In the genomic region with DNA sequence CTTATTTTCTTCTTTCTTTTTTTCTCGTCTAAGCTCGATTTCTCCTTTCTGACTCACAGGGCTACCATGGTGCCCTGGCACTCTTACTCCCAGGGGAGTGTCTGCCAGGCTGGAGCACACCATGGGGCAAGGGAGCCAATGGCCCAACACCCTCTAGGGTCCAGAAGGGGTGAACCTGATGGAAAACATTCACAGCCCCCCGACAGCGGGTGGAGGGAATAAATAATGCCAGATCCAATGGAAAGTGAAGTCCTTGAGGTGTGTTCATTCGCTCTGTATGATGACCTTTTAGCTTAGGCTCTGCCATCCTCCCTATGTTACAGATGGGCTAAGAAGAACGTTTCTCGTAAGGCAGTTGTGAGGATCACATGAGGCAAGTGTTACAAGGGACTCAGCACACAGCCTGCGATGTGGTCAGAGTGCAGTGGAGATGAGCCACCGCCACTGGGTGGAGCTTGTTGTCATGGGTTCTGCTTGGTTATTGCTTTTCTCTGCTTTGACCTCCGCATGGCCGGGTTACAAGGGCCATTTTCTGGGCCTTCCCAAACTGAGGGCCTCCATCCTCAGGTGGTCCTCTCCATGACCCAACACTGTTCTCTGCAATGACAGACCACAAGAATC, we compare ENCODE assay signal across 9 cellular contexts. TPM values are rescaled to one million over a fixed set of nuclear protein-coding genes. Genes with fewer than 3 reads are reported as not detected.
DNase-seq lines count a peak whose midpoint lies in the region; ATAC-seq and TF ChIP-seq lines count a peak whose summit lies in the region.
"Had no signal": no experiment of that assay in that cellular context is flagged by ENCODE, and none has a peak within 500 bp of the region (broad histone marks: within the 10 kb centered on the region; RNA-seq: fewer than 3 reads in every experiment).

No MANE protein-coding gene starts in this region.

- no peaks in the 10 kb centered on the region for H3K79me1 ChIP-seq in mesendoderm (ENCODE audit: low read length)

- DNase-seq in HL-60 (ENCODE audit: low read depth in 1 of 2, low spot score in 1 of 2), result peak in 1 of 2 experiments; percentile 86
- DNase-seq in activated CD8-positive, alpha-beta memory T cell treated with anti-CD3 and anti-CD28 coated beads, Interleukin-2, amount 50 U/mL, for 48 hours, result peak; percentile 80
- DNase-seq in mesendoderm, result peak; percentile 73
- DNase-seq in uterus, result no peak
- DNase-seq in NCI-H446 (lab: John Stamatoyannopoulos, UW), result no peak
- no peak for DNase-seq in NCI-H2081 (lab: John Stamatoyannopoulos, UW)

- H3K4me3 ChIP-seq in HL-60 (replicated peaks; ENCODE audit: insufficient read depth, low read length), result no peak overlapping the region
- H3K4me3 ChIP-seq in mesendoderm (ENCODE audit: low read length), result no peak overlapping the region
- H3K4me3 ChIP-seq in uterus, result no peak overlapping the region
- H3K4me3 ChIP-seq: SK-N-MC had no signal

- H3K9ac ChIP-seq in mesendoderm (ENCODE audit: low read length), result no peak overlapping the region

- intact Hi-C loops in uterus (cut with DNase I; ENCODE audit: low total_unique reads), result no loop called here

- H4K5ac ChIP-seq in mesendoderm (ENCODE audit: low read length), result no peak overlapping the region

- TF ChIP-seq CTCF in HL-60 (IDR thresholded peaks at IDR 0.05; ENCODE audit: insufficient read depth, low read length) (no peak), uterus (IDR thresholded peaks at IDR 0.05) (no peak)

- H2AK5ac ChIP-seq in mesendoderm (ENCODE audit: low read length), result no peak overlapping the region

- H3K4me1 ChIP-seq in mesendoderm (ENCODE audit: control insufficient read depth, low read depth, low read length) (no peaks in the 10 kb centered on the region), uterus (no peaks in the 10 kb centered on the region)

- no peak for TF ChIP-seq POLR2A in uterus (IDR thresholded peaks at IDR 0.05)

- no peaks in the 10 kb centered on the region for H3K9me3 ChIP-seq in uterus

- H4K8ac ChIP-seq in mesendoderm (ENCODE audit: low read depth, low read length), result no peak overlapping the region

- H2BK5ac ChIP-seq in mesendoderm (ENCODE audit: low read length), result no peak overlapping the region

- no peak overlapping the region for H3K23ac ChIP-seq in mesendoderm (ENCODE audit: low read length)

- H3K27ac ChIP-seq in HL-60 (replicated peaks) (peak overlapping the region; percentile 44), mesendoderm (ENCODE audit: low read depth, low read length) (no peak overlapping the region), uterus (no peak overlapping the region)
- H3K27ac ChIP-seq: SK-N-MC had no signal

- WGBS in mesendoderm (ENCODE audit: extremely low coverage, insufficient coverage, low lambda C conversion rate), result no CpG with 5 or more reads among the region's 11 CpGs

- H3K36me3 ChIP-seq in mesendoderm (ENCODE audit: control insufficient read depth, insufficient read depth, low read length) (no peaks in the 10 kb centered on the region), uterus (no peaks in the 10 kb centered on the region)

- no peak overlapping the region for H2BK120ac ChIP-seq in mesendoderm (ENCODE audit: low read depth, low read length)

- H3K4me2 ChIP-seq in mesendoderm (ENCODE audit: low read length), result no peak overlapping the region

- H3K18ac ChIP-seq in mesendoderm (ENCODE audit: low read length), result no peak overlapping the region

- H3K79me2 ChIP-seq in mesendoderm (ENCODE audit: control insufficient read depth, insufficient read depth, low read length), result no peaks in the 10 kb centered on the region

- no peak overlapping the region for H3K56ac ChIP-seq in mesendoderm (ENCODE audit: low read length)

- peak; percentile 42 for ATAC-seq in GM18508 (IDR thresholded peaks at IDR 0.05; ENCODE audit: insufficient read depth, unreplicated experiment)
- peak; percentile 47 for ATAC-seq in GM21576 (IDR thresholded peaks at IDR 0.05; ENCODE audit: unreplicated experiment)

- H3K27me3 ChIP-seq in HL-60 (ENCODE audit: insufficient read depth, poor library complexity, severe bottlenecking) (no peaks in the 10 kb centered on the region), mesendoderm (ENCODE audit: insufficient read depth, low read length, poor library complexity) (no peaks in the 10 kb centered on the region), uterus (no peaks in the 10 kb centered on the region)

- no peak overlapping the region for H2BK15ac ChIP-seq in mesendoderm (replicated peaks; ENCODE audit: low read depth)

- no peak overlapping the region for H3K4ac ChIP-seq in mesendoderm (ENCODE audit: low read depth, low read length)

RNA-seq across cellular contexts. Expression of a gene that starts 3.5 kb away (rescaled TPM):
- polyA plus RNA-seq in mesendoderm (2013, experiment 1 of 2), result 0.42 TPM
- polyA plus RNA-seq in mesendoderm (2013, experiment 2 of 2), result 0.24 TPM
- 1 to 10 TPM in 2 of 4 donors, under 1 TPM in 1, not detected in 1; 0.59 to 1.7 (median 1.7) TPM for total RNA-seq in uterus

RNA-seq across cellular contexts. Expression of a gene that starts 21.0 kb away (rescaled TPM):
- 0.01 TPM for polyA plus RNA-seq in mesendoderm (2013, experiment 1 of 2)
- 0.13 TPM for polyA plus RNA-seq in mesendoderm (2013, experiment 2 of 2)
- total RNA-seq in uterus, result 1 to 10 TPM in 3 of 4 donors, under 1 TPM in 1; 0.69 to 7.1 (median 3.1) TPM

RNA-seq across cellular contexts. Expression of a gene that starts 28.0 kb away (rescaled TPM):
- 0.06 TPM for polyA plus RNA-seq in mesendoderm (2013, experiment 1 of 2)
- polyA plus RNA-seq in mesendoderm (2013, experiment 2 of 2), result 0.07 TPM
- total RNA-seq in uterus, result not detected

RNA-seq across cellular contexts. Expression of a gene that starts 45.0 kb away (rescaled TPM):
- polyA plus RNA-seq in mesendoderm (2013, experiment 1 of 2), result not detected
- polyA plus RNA-seq in mesendoderm (2013, experiment 2 of 2), result not detected
- total RNA-seq in uterus, result not detected

RNA-seq across cellular contexts. Expression of a gene that starts 59.8 kb away (rescaled TPM):
- polyA plus RNA-seq in mesendoderm (2013, experiment 1 of 2), result not detected
- not detected for polyA plus RNA-seq in mesendoderm (2013, experiment 2 of 2)
- total RNA-seq in uterus, result 10 to 100 TPM in 1 of 4 donors, not detected in 3; 40.6 TPM

Comparison
In these comparisons a context has a peak if more than half of its experiments do, and no peak if none do; other contexts are left out.
1. DNase-seq: peak in activated CD8-positive, alpha-beta memory T cell treated with anti-CD3 and anti-CD28 coated beads, Interleukin-2, amount 50 U/mL, for 48 hours (single experiment) and mesendoderm (single experiment); none in uterus (0 of 2), NCI-H446 (0 of 2) and NCI-H2081 (0 of 2).